20 cellular contexts compared by ENCODE assay signal in genomic region chrX:34956915-34957314, GRCh38. TPM values are rescaled to one million over a fixed set of nuclear protein-coding genes. Genes with fewer than 3 reads are reported as not detected.
DNase-seq lines count a peak whose midpoint lies in the region; ATAC-seq, FAIRE-seq and TF ChIP-seq lines count a peak whose summit lies in the region.
"Had no signal": no experiment of that assay in that cellular context is flagged by ENCODE, and none has a peak within 500 bp of the region (broad histone marks: within the 10 kb centered on the region; RNA-seq: fewer than 3 reads in every experiment).

No MANE protein-coding gene starts in this region.

- no peak for TF ChIP-seq RAD21 in A549 (conservative IDR thresholded peaks at IDR 0.05 in 1 of 2, IDR thresholded peaks at IDR 0.05 in 1 of 2)

- H3K79me2 ChIP-seq in mammary epithelial cell (ENCODE audit: insufficient read depth, low read length), result no peaks in the 10 kb centered on the region

- H3K9ac ChIP-seq in mammary epithelial cell (ENCODE audit: insufficient read depth, low read length), result no peak overlapping the region

- peak; percentile 7 to 21 for DNase-seq in A549 (ENCODE audit: low read depth in 1 of 2, low spot score in 1 of 2)
- peak; percentile 37 for DNase-seq in HFFc6
- DNase-seq in mammary epithelial cell, result peak; percentile 9
- peak; percentile 36 for DNase-seq in hepatic stellate cell (ENCODE audit: low spot score)
- no peak for DNase-seq in NCI-H524 treated with DMSO at 0.1 percent for 48 hours (lab: John Stamatoyannopoulos, UW)
- no peak for DNase-seq in naive thymus-derived CD8-positive, alpha-beta T cell
- no peak for DNase-seq in heart right ventricle
- DNase-seq in activated CD8-positive, alpha-beta memory T cell treated with anti-CD3 and anti-CD28 coated beads, Interleukin-2, amount 50 U/mL, for 48 hours, result no peak
- DNase-seq: activated CD4-positive, alpha-beta T cell treated with anti-CD3 and anti-CD28 coated beads for 36 hours; activated T-cell treated with anti-CD3 and anti-CD28 coated beads, Interleukin-2, amount 50 U/mL, for 48 hours; amygdala; DMS153; effector CD8-positive, alpha-beta T cell; mesendoderm; NCI-H1417 had no signal

- ATAC-seq in A549, result no peak
- no peak for ATAC-seq in naive thymus-derived CD8-positive, alpha-beta T cell
- no peak for ATAC-seq in heart right ventricle
- ATAC-seq: activated CD4-positive, alpha-beta T cell treated with anti-CD3 and anti-CD28 coated beads for 36 hours; HepG2 had no signal

- CTCF ChIA-PET in A549 (lab: Yijun Ruan, JAX), result no interaction called here
- CTCF ChIA-PET in mammary epithelial cell (lab: Charles Lee; ENCODE audit: low non-redundant PET), result no interaction called here

- H4K20me1 ChIP-seq in mammary epithelial cell (ENCODE audit: insufficient read depth, low read length), result no peaks in the 10 kb centered on the region

- H3K27me3 Mint-ChIP-seq in HFFc6 (ENCODE audit: insufficient read depth), result no peaks in the 10 kb centered on the region
- H3K27me3 Mint-ChIP-seq in naive thymus-derived CD8-positive, alpha-beta T cell, result no peaks in the 10 kb centered on the region
- H3K27me3 Mint-ChIP-seq: activated CD4-positive, alpha-beta T cell treated with anti-CD3 and anti-CD28 coated beads for 36 hours had no signal

- no peak overlapping the region for H3K4me3 ChIP-seq in A549
- no peak overlapping the region for H3K4me3 ChIP-seq in mammary epithelial cell (replicated peaks in 1 of 3; ENCODE audit: insufficient read depth in 1 of 3, low read depth in 2 of 3, low read length in 3 of 3)
- H3K4me3 ChIP-seq in heart right ventricle, result no peak overlapping the region
- H3K4me3 ChIP-seq: suprapubic skin had no signal

- H3K9me3 ChIP-seq in A549, result no peaks in the 10 kb centered on the region
- H3K9me3 ChIP-seq in mammary epithelial cell (replicated peaks; ENCODE audit: insufficient read depth, low read length), result no peaks in the 10 kb centered on the region
- H3K9me3 ChIP-seq in heart right ventricle, result no peaks in the 10 kb centered on the region
- H3K9me3 ChIP-seq: suprapubic skin had no signal

- TF ChIP-seq POLR2A in A549 (IDR thresholded peaks at IDR 0.05; ENCODE audit: low read length), result no peak

- intact Hi-C loops in mammary epithelial cell (cut with micrococcal nuclease) (no loop called here), heart right ventricle (cut with DNase I) (no loop called here)

- peak overlapping the region; percentile 70 for H3K4me3 Mint-ChIP-seq in HFFc6
- H3K4me3 Mint-ChIP-seq in naive thymus-derived CD8-positive, alpha-beta T cell, result no peak overlapping the region
- H3K4me3 Mint-ChIP-seq: activated CD4-positive, alpha-beta T cell treated with anti-CD3 and anti-CD28 coated beads for 36 hours had no signal

- no peak for TF ChIP-seq CTCF in A549 (IDR thresholded peaks at IDR 0.05)
- TF ChIP-seq CTCF in HFFc6 (IDR thresholded peaks at IDR 0.05), result no peak
- no peak for TF ChIP-seq CTCF in mammary epithelial cell (conservative IDR thresholded peaks at IDR 0.05 in 1 of 2, IDR thresholded peaks at IDR 0.05 in 1 of 2; ENCODE audit: extremely low read depth in 1 of 2, insufficient read depth in 1 of 2, low read depth in 1 of 2, low read length in 2 of 2)
- no peak for TF ChIP-seq CTCF in heart right ventricle (IDR thresholded peaks at IDR 0.05)

- no TSS peak for BruUV-seq in mammary epithelial cell (replicated peaks; lab: Mats Ljungman, UMichigan)

- peak overlapping the region in 1 of 2 experiments; percentile 59; a peak in 3 of 6 replicates for H3K27ac ChIP-seq in A549
- H3K27ac ChIP-seq in mammary epithelial cell (ENCODE audit: insufficient read depth, low read depth, low read length), result no peak overlapping the region
- H3K27ac ChIP-seq in heart right ventricle, result no peak overlapping the region
- H3K27ac ChIP-seq: suprapubic skin had no signal

- peak overlapping the region; percentile 14 for H3K27ac Mint-ChIP-seq in HFFc6
- H3K27ac Mint-ChIP-seq in naive thymus-derived CD8-positive, alpha-beta T cell, result no peak overlapping the region
- H3K27ac Mint-ChIP-seq: activated CD4-positive, alpha-beta T cell treated with anti-CD3 and anti-CD28 coated beads for 36 hours had no signal

- TF ChIP-seq EP300 in A549 (IDR thresholded peaks at IDR 0.05), result no peak

- H2AFZ ChIP-seq in mammary epithelial cell (ENCODE audit: low read depth, low read length), result no peak overlapping the region

- H3K36me3 ChIP-seq in mammary epithelial cell (ENCODE audit: insufficient read depth, low read length) (no peaks in the 10 kb centered on the region), heart right ventricle (no peaks in the 10 kb centered on the region)
- H3K36me3 ChIP-seq: suprapubic skin had no signal

- in situ Hi-C loops in mammary epithelial cell (cut with MboI; ENCODE audit: low sequenced_read_pairs in 2 of 2), result no loop called here

- H3K4me2 ChIP-seq in A549 (peak overlapping the region; percentile 53), mammary epithelial cell (ENCODE audit: insufficient read depth, low read depth, low read length) (peak overlapping the region; percentile 60)

- POLR2A ChIA-PET in A549 (lab: Yijun Ruan, JAX), result no interaction called here
- POLR2A ChIA-PET in naive thymus-derived CD8-positive, alpha-beta T cell (lab: Charles Lee), result no interaction called here

- FAIRE-seq in A549 (lab: Jason Lieb, UNC), result peak; percentile 99
- FAIRE-seq: HepG2 had no signal

- H3K9me3 Mint-ChIP-seq in HFFc6, result no peaks in the 10 kb centered on the region
- H3K9me3 Mint-ChIP-seq in naive thymus-derived CD8-positive, alpha-beta T cell, result peaks cover 0 to 3% (median 0%) of the 10 kb centered on the region in 9 donors

- dilution Hi-C loops in mammary epithelial cell (cut with HindIII; ENCODE audit: low sequenced_read_pairs), result no loop called here

- H3K4me1 ChIP-seq in A549, result peaks cover 23% of the 10 kb centered on the region
- no peaks in the 10 kb centered on the region for H3K4me1 ChIP-seq in mammary epithelial cell (ENCODE audit: insufficient read depth, low read length)
- no peaks in the 10 kb centered on the region for H3K4me1 ChIP-seq in heart right ventricle
- H3K4me1 ChIP-seq: suprapubic skin had no signal

- H3K27me3 ChIP-seq in mammary epithelial cell (ENCODE audit: insufficient read depth, low read length), result no peaks in the 10 kb centered on the region
- no peaks in the 10 kb centered on the region for H3K27me3 ChIP-seq in heart right ventricle
- H3K27me3 ChIP-seq: suprapubic skin had no signal

- H3K36me3 Mint-ChIP-seq in HFFc6 (ENCODE audit: low read depth), result no peaks in the 10 kb centered on the region
- H3K36me3 Mint-ChIP-seq in naive thymus-derived CD8-positive, alpha-beta T cell, result no peaks in the 10 kb centered on the region

- H3K4me1 Mint-ChIP-seq in HFFc6 (ENCODE audit: low read depth), result peaks cover 30% of the 10 kb centered on the region
- H3K4me1 Mint-ChIP-seq in naive thymus-derived CD8-positive, alpha-beta T cell, result no peaks in the 10 kb centered on the region
- H3K4me1 Mint-ChIP-seq: activated CD4-positive, alpha-beta T cell treated with anti-CD3 and anti-CD28 coated beads for 36 hours had no signal

TF ChIP-seq in A549, 52 proteins besides CTCF, POLR2A, EP300 and RAD21:
- TF ChIP-seq PHF8 (IDR thresholded peaks at IDR 0.05; ENCODE audit: borderline replicate concordance, low read depth) (no peak), SREBF2 (IDR thresholded peaks at IDR 0.05) (no peak), KDM1A (IDR thresholded peaks at IDR 0.05; ENCODE audit: low read depth) (no peak), JUNB (IDR thresholded peaks at IDR 0.05) (peak; percentile 75), ELK1 (IDR thresholded peaks at IDR 0.05; ENCODE audit: low read depth, low read length) (no peak), NPAS2 (CRISPR knock-in tag; IDR thresholded peaks at IDR 0.05; ENCODE audit: borderline replicate concordance) (no peak), RARB (CRISPR knock-in tag; IDR thresholded peaks at IDR 0.05) (no peak), FOSB (CRISPR knock-in tag; IDR thresholded peaks at IDR 0.05) (no peak), MAZ (IDR thresholded peaks at IDR 0.05; ENCODE audit: borderline replicate concordance, low read depth, low read length) (no peak), FOSL2 (IDR thresholded peaks at IDR 0.05) (no peak), FOSL2 (CRISPR knock-in tag; IDR thresholded peaks at IDR 0.05) (peak; percentile 81), GATA3 (IDR thresholded peaks at IDR 0.05; ENCODE audit: borderline replicate concordance) (no peak)

RNA-seq across cellular contexts. Expression of gene FAM47B, which starts 14.3 kb away (rescaled TPM):
- polyA plus RNA-seq in A549 (2011; rRNA removed) (not detected in 2 replicates), A549 (2017; fragmentation: RNase III; extraction: RNeasy Plus Mini Kit Qiagen cat#74134 plus additional on column Dnase treatment) (not detected in 3 replicates), mammary epithelial cell (not detected), heart right ventricle (not detected)
- polyA plus RNA-seq in A549 (2012; cell fraction: cytosol; rRNA removed), result not detected in 2 replicates
- not detected in 2 replicates for polyA plus RNA-seq in A549 (2012; cell fraction: nucleus; rRNA removed)
- not detected in 2 replicates for polyA minus RNA-seq in A549 (2011; rRNA and poly(A)+ RNA removed)
- total RNA-seq in HFFc6 (2021; fragmentation: NEBNext Ultra II Directional; extraction: Animal tissue kit (Norgen Biotek cat#: 25700)), result not detected
- total RNA-seq in mammary epithelial cell (not detected), heart right ventricle (not detected)
- polyA minus RNA-seq in mammary epithelial cell, result not detected
- total RNA-seq in naive thymus-derived CD8-positive, alpha-beta T cell, result not detected
- polyA plus RNA-seq in naive thymus-derived CD8-positive, alpha-beta T cell, result not detected
- total RNA-seq: activated CD4-positive, alpha-beta T cell treated with anti-CD3 and anti-CD28 coated beads for 36 hours; HepG2; NCI-H460; osteoblast; suprapubic skin; T-helper 1 cell treated with Interleukin-12 subunit alpha and Interleukin-12 subunit beta and Interleukin-4 antibody, amounts not matched to agents 30 ng/mL and 1 ng/mL, for 36 hours had no signal
- polyA plus RNA-seq: HepG2 had no signal

Comparison
In these comparisons a context has a peak if more than half of its experiments do, and no peak if none do; other contexts are left out.
1. DNase-seq: peak in A549 (2 of 2), HFFc6 (single experiment), mammary epithelial cell (single experiment) and hepatic stellate cell (single experiment); none in NCI-H524 treated with DMSO at 0.1 percent for 48 hours (single experiment), naive thymus-derived CD8-positive, alpha-beta T cell (0 of 10), heart right ventricle (0 of 2) and activated CD8-positive, alpha-beta memory T cell treated with anti-CD3 and anti-CD28 coated beads, Interleukin-2, amount 50 U/mL, for 48 hours (single experiment).